Comparison of ENCODE assay signal across 1 cellular context in genomic region chr22:19436444-19437161, GRCh38. TPM values are rescaled to one million over a fixed set of nuclear protein-coding genes. Genes with fewer than 3 reads are reported as not detected.
"Had no signal": no experiment of that assay in that cellular context is flagged by ENCODE, and none has a peak within 500 bp of the region (broad histone marks: within the 10 kb centered on the region; RNA-seq: fewer than 3 reads in every experiment).

No MANE protein-coding gene starts in this region.

RNA-seq across cellular contexts. Expression of gene CDC45, which starts 43.1 kb away (rescaled TPM):
- total RNA-seq: mesenteric fat pad had no signal
